In genomic region chr3:66104535-66104934, GRCh38 we compare ENCODE assay signal across 23 cellular contexts.
"Had no signal": no experiment of that assay in that cellular context is flagged by ENCODE, and none has a peak within 500 bp of the region (broad histone marks: within the 10 kb centered on the region; RNA-seq: fewer than 3 reads in every experiment).

No MANE protein-coding gene starts in this region.

- H3K27ac ChIP-seq: colonic mucosa, gastroesophageal sphincter, heart left ventricle, hepatocyte, left lung, neural progenitor cell, right lobe of liver, thoracic aorta, tibial nerve, upper lobe of left lung had no signal

- H3K4me1 Mint-ChIP-seq: central memory CD8-positive, alpha-beta T cell; natural killer cell; stimulated activated naive B cell treated with anti-CD40 and anti-IgM and Interleukin-4, amounts not matched to agents 10 μg/mL and 1 μg/mL and 100 μg/mL, for 72 hours had no signal

- H3K4me1 ChIP-seq: colonic mucosa, gastroesophageal sphincter, left lung, right lobe of liver, tibial nerve, upper lobe of left lung had no signal

- H3K9me3 Mint-ChIP-seq: central memory CD8-positive, alpha-beta T cell; dendritic cell treated with granulocyte-macrophage colony-stimulating factor and Interleukin-4, amounts not matched to agents 40 ng/mL and 50 ng/mL, for 4 days; natural killer cell; neural progenitor cell; stimulated activated naive CD8-positive, alpha-beta T cell treated with anti-CD3 and anti-CD28 coated beads, Interleukin-15, Interleukin-2, amounts not matched to agents 100 ng/mL and 50 ng/mL, for 24 hours had no signal

- H3K4me3 ChIP-seq: colonic mucosa, gastroesophageal sphincter, heart left ventricle, hepatocyte, left lung, neural progenitor cell, right lobe of liver, thoracic aorta, tibial nerve, upper lobe of left lung had no signal

- H3K27me3 Mint-ChIP-seq: dendritic cell treated with granulocyte-macrophage colony-stimulating factor and Interleukin-4, amounts not matched to agents 40 ng/mL and 50 ng/mL, for 4 days; stimulated activated naive B cell treated with anti-CD40 and anti-IgM and Interleukin-4, amounts not matched to agents 10 μg/mL and 1 μg/mL and 100 μg/mL, for 72 hours had no signal

- H3K27me3 ChIP-seq: colonic mucosa, gastroesophageal sphincter, heart left ventricle, hepatocyte, left lung, neural progenitor cell, right lobe of liver, tibial nerve, upper lobe of left lung had no signal

- H3K9me3 ChIP-seq: colonic mucosa, gastroesophageal sphincter, heart left ventricle, left lung, right lobe of liver, thoracic aorta, tibial nerve, upper lobe of left lung had no signal

- H3K36me3 Mint-ChIP-seq: natural killer cell; neural progenitor cell; stimulated activated naive B cell treated with anti-CD40 and anti-IgM and Interleukin-4, amounts not matched to agents 10 μg/mL and 1 μg/mL and 100 μg/mL, for 72 hours had no signal

- H3K36me3 ChIP-seq: colonic mucosa, gastroesophageal sphincter, heart left ventricle, left lung, neural progenitor cell, right lobe of liver, thoracic aorta, tibial nerve, upper lobe of left lung had no signal

- ATAC-seq: gastroesophageal sphincter; heart left ventricle; left cardiac atrium; left lung; natural killer cell; right lobe of liver; stimulated activated naive B cell treated with anti-CD40 and anti-IgM and Interleukin-4, amounts not matched to agents 10 μg/mL and 1 μg/mL and 100 μg/mL, for 72 hours had no signal

- H3K4me3 Mint-ChIP-seq: central memory CD8-positive, alpha-beta T cell; dendritic cell treated with granulocyte-macrophage colony-stimulating factor and Interleukin-4, amounts not matched to agents 40 ng/mL and 50 ng/mL, for 4 days; natural killer cell; neural progenitor cell; stimulated activated naive B cell treated with anti-CD40 and anti-IgM and Interleukin-4, amounts not matched to agents 10 μg/mL and 1 μg/mL and 100 μg/mL, for 72 hours; stimulated activated naive CD8-positive, alpha-beta T cell treated with anti-CD3 and anti-CD28 coated beads, Interleukin-15, Interleukin-2, amounts not matched to agents 100 ng/mL and 50 ng/mL, for 24 hours had no signal

- H3K27ac Mint-ChIP-seq: dendritic cell treated with granulocyte-macrophage colony-stimulating factor and Interleukin-4, amounts not matched to agents 40 ng/mL and 50 ng/mL, for 4 days; natural killer cell; neural progenitor cell; stimulated activated naive B cell treated with anti-CD40 and anti-IgM and Interleukin-4, amounts not matched to agents 10 μg/mL and 1 μg/mL and 100 μg/mL, for 72 hours; stimulated activated naive CD8-positive, alpha-beta T cell treated with anti-CD3 and anti-CD28 coated beads, Interleukin-15, Interleukin-2, amounts not matched to agents 100 ng/mL and 50 ng/mL, for 24 hours had no signal

- DNase-seq: colonic mucosa; effector memory CD4-positive, alpha-beta T cell; foreskin fibroblast; heart left ventricle; kidney; left cardiac atrium; left lung; natural killer cell; retina; right lobe of liver; small intestine; stimulated activated CD4-positive, alpha-beta T cell treated with anti-CD3 and anti-CD28 coated beads, Interleukin-15, amount 100 ng/mL, for 24 hours; stimulated activated CD4-positive, alpha-beta T cell treated with anti-CD3 and anti-CD28 coated beads, Interleukin-2, amount 100 ng/mL, for 48 hours; stimulated activated naive B cell treated with anti-CD40 and anti-IgM and Interleukin-4, amounts not matched to agents 10 μg/mL and 1 μg/mL and 100 μg/mL, for 72 hours; upper lobe of left lung had no signal
